In genomic region chr1:4052657-4053056, GRCh38 we compare ENCODE assay signal across 1 cellular context.
TF ChIP-seq lines count a peak whose summit lies in the region.

No MANE protein-coding gene starts in this region.

TF ChIP-seq in HepG2, 621 proteins besides CTCF, POLR2A, EP300 and RAD21 (continued from another document):
- TF ChIP-seq GABPA (IDR thresholded peaks at IDR 0.05; ENCODE audit: low read depth, low read length), result no peak
- no peak for TF ChIP-seq GABPA (CRISPR knock-in tag; IDR thresholded peaks at IDR 0.05; ENCODE audit: low read depth)
- no peak for TF ChIP-seq DNMT3B (CRISPR knock-in tag; conservative IDR thresholded peaks at IDR 0.05)
- no peak for TF ChIP-seq ZNF256 (CRISPR knock-in tag; conservative IDR thresholded peaks at IDR 0.05)
- TF ChIP-seq ZNF160 (CRISPR knock-in tag; IDR thresholded peaks at IDR 0.05), result no peak
- no peak for TF ChIP-seq ZNF350 (CRISPR knock-in tag; IDR thresholded peaks at IDR 0.05; ENCODE audit: borderline replicate concordance, low read depth)
- no peak for TF ChIP-seq ZNF180 (CRISPR knock-in tag; IDR thresholded peaks at IDR 0.05; ENCODE audit: borderline replicate concordance, low read depth)
- no peak for TF ChIP-seq CERS6 (CRISPR knock-in tag; IDR thresholded peaks at IDR 0.05)
- TF ChIP-seq, protein P1, sequence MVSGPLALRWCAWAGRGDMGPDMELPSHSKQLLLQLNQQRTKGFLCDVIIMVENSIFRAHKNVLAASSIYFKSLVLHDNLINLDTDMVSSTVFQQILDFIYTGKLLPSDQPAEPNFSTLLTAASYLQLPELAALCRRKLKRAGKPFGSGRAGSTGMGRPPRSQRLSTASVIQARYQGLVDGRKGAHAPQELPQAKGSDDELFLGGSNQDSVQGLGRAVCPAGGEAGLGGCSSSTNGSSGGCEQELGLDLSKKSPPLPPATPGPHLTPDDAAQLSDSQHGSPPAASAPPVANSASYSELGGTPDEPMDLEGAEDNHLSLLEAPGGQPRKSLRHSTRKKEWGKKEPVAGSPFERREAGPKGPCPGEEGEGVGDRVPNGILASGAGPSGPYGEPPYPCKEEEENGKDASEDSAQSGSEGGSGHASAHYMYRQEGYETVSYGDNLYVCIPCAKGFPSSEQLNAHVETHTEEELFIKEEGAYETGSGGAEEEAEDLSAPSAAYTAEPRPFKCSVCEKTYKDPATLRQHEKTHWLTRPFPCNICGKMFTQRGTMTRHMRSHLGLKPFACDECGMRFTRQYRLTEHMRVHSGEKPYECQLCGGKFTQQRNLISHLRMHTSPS (CRISPR knock-in tag; IDR thresholded peaks at IDR 0.05; ENCODE audit: low read depth), result no peak
- TF ChIP-seq SRSF4 (IDR thresholded peaks at IDR 0.05; ENCODE audit: low read depth, low read length, poor library complexity, severe bottlenecking), result no peak
- TF ChIP-seq ZSCAN30 (CRISPR knock-in tag; IDR thresholded peaks at IDR 0.05), result no peak
- TF ChIP-seq ETV6 (CRISPR knock-in tag; conservative IDR thresholded peaks at IDR 0.05), result no peak
- TF ChIP-seq ZNF225 (CRISPR knock-in tag; IDR thresholded peaks at IDR 0.05), result no peak
- no peak for TF ChIP-seq ATM (IDR thresholded peaks at IDR 0.05; ENCODE audit: borderline replicate concordance)
- no peak for TF ChIP-seq ARID4A (CRISPR knock-in tag; IDR thresholded peaks at IDR 0.05; ENCODE audit: borderline replicate concordance)
- TF ChIP-seq ZMYM2 (CRISPR knock-in tag; IDR thresholded peaks at IDR 0.05), result no peak
